Comparison of ENCODE assay signal across 9 cellular contexts in genomic region chr1:155278689-155279160, GRCh38. TPM values are rescaled to one million over a fixed set of nuclear protein-coding genes. Genes with fewer than 3 reads are reported as not detected.
DNase-seq lines count a peak whose midpoint lies in the region; ATAC-seq, FAIRE-seq and TF ChIP-seq lines count a peak whose summit lies in the region.
"Had no signal": no experiment of that assay in that cellular context is flagged by ENCODE, and none has a peak within 500 bp of the region (broad histone marks: within the 10 kb centered on the region; RNA-seq: fewer than 3 reads in every experiment).

No MANE protein-coding gene starts in this region.

- H3K9me3 Mint-ChIP-seq in activated T-helper 1 cell treated with anti-CD3 and anti-CD28 coated beads, Interleukin-12 subunit alpha, Interleukin-12 subunit beta, Interleukin-2, Interleukin-4 antibody, amounts not matched to agents 30 ng/mL and 10 ng/mL and 1 ng/mL, durations not matched to agents 14 hours and 24 hours and 36 hours: no peaks in the 10 kb centered on the region

- TF ChIP-seq CTCF in kidney (IDR thresholded peaks at IDR 0.05; ENCODE audit: borderline replicate concordance, extremely low read depth, insufficient read depth): no peak

- H3K4me1 ChIP-seq in kidney (ENCODE audit: control insufficient read depth in 1 of 2, insufficient read depth in 1 of 2, low read depth in 1 of 2, low read length in 2 of 2): peaks cover 0 to 9% of the 10 kb centered on the region in 2 donors

- H3K9me3 ChIP-seq in kidney (ENCODE audit: control insufficient read depth in 1 of 2, low read length in 2 of 2): no peaks in the 10 kb centered on the region

- no peak overlapping the region for H3K27ac Mint-ChIP-seq in activated T-helper 1 cell treated with anti-CD3 and anti-CD28 coated beads, Interleukin-12 subunit alpha, Interleukin-12 subunit beta, Interleukin-2, Interleukin-4 antibody, amounts not matched to agents 30 ng/mL and 10 ng/mL and 1 ng/mL, durations not matched to agents 14 hours and 24 hours and 36 hours

- in situ Hi-C loops in ACHN (cut with HindIII; ENCODE audit: low pct_ligation_motif_present, low pct_unique_long_range_greater_than_20kb, low sequenced_read_pairs): no loop called here

- H3K4me1 Mint-ChIP-seq in activated T-helper 1 cell treated with anti-CD3 and anti-CD28 coated beads, Interleukin-12 subunit alpha, Interleukin-12 subunit beta, Interleukin-2, Interleukin-4 antibody, amounts not matched to agents 30 ng/mL and 10 ng/mL and 1 ng/mL, durations not matched to agents 14 hours and 24 hours and 36 hours (ENCODE audit: low read depth): peaks cover 28% of the 10 kb centered on the region

- DNase-seq in ACHN: peak; percentile 8
- DNase-seq in HCEC 1CT: peak; percentile 39
- DNase-seq in activated T-helper 1 cell treated with anti-CD3 and anti-CD28 coated beads, Interleukin-12 subunit alpha, Interleukin-12 subunit beta, Interleukin-2, Interleukin-4 antibody, amounts not matched to agents 30 ng/mL and 10 ng/mL and 1 ng/mL, durations not matched to agents 14 hours and 24 hours and 36 hours (ENCODE audit: low spot score): no peak
- DNase-seq in kidney: no peak
- DNase-seq in NCI-H748 (lab: John Stamatoyannopoulos, UW; ENCODE audit: unreplicated experiment): no peak
- DNase-seq in activated gamma-delta T cell treated with Interleukin-2 at 50 U/mL for 16 hours: no peak
- no peak for DNase-seq in LoVo (ENCODE audit: low spot score)

- no peak overlapping the region for H3K9ac ChIP-seq in kidney (ENCODE audit: low read length in 2 of 2)

- H3K36me3 ChIP-seq in kidney (ENCODE audit: control insufficient read depth in 1 of 2, insufficient read depth in 2 of 2, low read length in 2 of 2): no peaks in the 10 kb centered on the region

- intact Hi-C loops in activated T-helper 1 cell treated with anti-CD3 and anti-CD28 coated beads, Interleukin-12 subunit alpha, Interleukin-12 subunit beta, Interleukin-2, Interleukin-4 antibody, amounts not matched to agents 30 ng/mL and 10 ng/mL and 1 ng/mL, durations not matched to agents 14 hours and 24 hours and 36 hours (cut with micrococcal nuclease): loop anchor here (1.0 to 10.0 kb wide), 4 partner anchors 36 to 776 kb away; partner anchors contain the start of genes ASH1L, LAMTOR2 and UBQLN4
- intact Hi-C loops in kidney (cut with DNase I): no loop called here

- ATAC-seq in GM21529 (IDR thresholded peaks at IDR 0.05; ENCODE audit: unreplicated experiment): no peak

- no peak for FAIRE-seq in kidney (lab: Jason Lieb, UNC)

- peaks cover 7% of the 10 kb centered on the region for H3K27me3 Mint-ChIP-seq in activated T-helper 1 cell treated with anti-CD3 and anti-CD28 coated beads, Interleukin-12 subunit alpha, Interleukin-12 subunit beta, Interleukin-2, Interleukin-4 antibody, amounts not matched to agents 30 ng/mL and 10 ng/mL and 1 ng/mL, durations not matched to agents 14 hours and 24 hours and 36 hours (ENCODE audit: insufficient read depth)

- peak overlapping the region; percentile 83 for H3K4me3 Mint-ChIP-seq in activated T-helper 1 cell treated with anti-CD3 and anti-CD28 coated beads, Interleukin-12 subunit alpha, Interleukin-12 subunit beta, Interleukin-2, Interleukin-4 antibody, amounts not matched to agents 30 ng/mL and 10 ng/mL and 1 ng/mL, durations not matched to agents 14 hours and 24 hours and 36 hours

- H3K36me3 Mint-ChIP-seq in activated T-helper 1 cell treated with anti-CD3 and anti-CD28 coated beads, Interleukin-12 subunit alpha, Interleukin-12 subunit beta, Interleukin-2, Interleukin-4 antibody, amounts not matched to agents 30 ng/mL and 10 ng/mL and 1 ng/mL, durations not matched to agents 14 hours and 24 hours and 36 hours (ENCODE audit: low read depth): no peaks in the 10 kb centered on the region

- H3K27ac ChIP-seq in kidney (ENCODE audit: low read depth in 2 of 2, low read length in 2 of 2): no peak overlapping the region

- peak overlapping the region; percentile 38 to 69 for H3K4me3 ChIP-seq in kidney (ENCODE audit: low read length in 2 of 2)

RNA-seq across cellular contexts. Expression of gene HCN3, which starts 1.5 kb away (rescaled TPM):
- total RNA-seq in activated T-helper 1 cell treated with anti-CD3 and anti-CD28 coated beads, Interleukin-12 subunit alpha, Interleukin-12 subunit beta, Interleukin-2, Interleukin-4 antibody, amounts not matched to agents 30 ng/mL and 10 ng/mL and 1 ng/mL, durations not matched to agents 14 hours and 24 hours and 36 hours: 2.5 and 3.3 TPM in 2 replicates
- 3.3 TPM for total RNA-seq in kidney
- 4.5 TPM for polyA plus RNA-seq in kidney (ENCODE audit: insufficient read depth, low read depth, low replicate concordance)

RNA-seq across cellular contexts. Expression of gene CLK2, which starts 5.4 kb away (rescaled TPM):
- total RNA-seq in activated T-helper 1 cell treated with anti-CD3 and anti-CD28 coated beads, Interleukin-12 subunit alpha, Interleukin-12 subunit beta, Interleukin-2, Interleukin-4 antibody, amounts not matched to agents 30 ng/mL and 10 ng/mL and 1 ng/mL, durations not matched to agents 14 hours and 24 hours and 36 hours: 87.0 and 91.6 TPM in 2 replicates
- 59.7 TPM for total RNA-seq in kidney
- polyA plus RNA-seq in kidney (ENCODE audit: insufficient read depth, low read depth, low replicate concordance): 28.9 TPM

RNA-seq across cellular contexts. Expression of gene SCAMP3, which starts 16.6 kb away (rescaled TPM):
- 147 and 168 TPM in 2 replicates for total RNA-seq in activated T-helper 1 cell treated with anti-CD3 and anti-CD28 coated beads, Interleukin-12 subunit alpha, Interleukin-12 subunit beta, Interleukin-2, Interleukin-4 antibody, amounts not matched to agents 30 ng/mL and 10 ng/mL and 1 ng/mL, durations not matched to agents 14 hours and 24 hours and 36 hours
- 66.7 TPM for total RNA-seq in kidney
- 89.1 TPM for polyA plus RNA-seq in kidney (ENCODE audit: insufficient read depth, low read depth, low replicate concordance)

RNA-seq across cellular contexts. Expression of gene PKLR, which starts 22.5 kb away (rescaled TPM):
- total RNA-seq in activated T-helper 1 cell treated with anti-CD3 and anti-CD28 coated beads, Interleukin-12 subunit alpha, Interleukin-12 subunit beta, Interleukin-2, Interleukin-4 antibody, amounts not matched to agents 30 ng/mL and 10 ng/mL and 1 ng/mL, durations not matched to agents 14 hours and 24 hours and 36 hours: 0.05 and 0.15 TPM in 2 replicates
- total RNA-seq in kidney: 0.82 TPM
- 19.9 TPM for polyA plus RNA-seq in kidney (ENCODE audit: insufficient read depth, low read depth, low replicate concordance)
- total RNA-seq: right cardiac atrium had no signal
- polyA plus RNA-seq: right cardiac atrium had no signal

RNA-seq across cellular contexts. Expression of gene ENTREP3, which starts 23.4 kb away (rescaled TPM):
- 40.3 and 45.5 TPM in 2 replicates for total RNA-seq in activated T-helper 1 cell treated with anti-CD3 and anti-CD28 coated beads, Interleukin-12 subunit alpha, Interleukin-12 subunit beta, Interleukin-2, Interleukin-4 antibody, amounts not matched to agents 30 ng/mL and 10 ng/mL and 1 ng/mL, durations not matched to agents 14 hours and 24 hours and 36 hours
- 22.8 TPM for total RNA-seq in kidney
- 19.8 TPM for polyA plus RNA-seq in kidney (ENCODE audit: insufficient read depth, low read depth, low replicate concordance)

Comparison
In these comparisons a context has a peak if more than half of its experiments do, and no peak if none do; other contexts are left out.
1. DNase-seq: peak in ACHN (single experiment) and HCEC 1CT (single experiment); none in activated T-helper 1 cell treated with anti-CD3 and anti-CD28 coated beads, Interleukin-12 subunit alpha, Interleukin-12 subunit beta, Interleukin-2, Interleukin-4 antibody, amounts not matched to agents 30 ng/mL and 10 ng/mL and 1 ng/mL, durations not matched to agents 14 hours and 24 hours and 36 hours (single experiment), kidney (single experiment), NCI-H748 (single experiment), activated gamma-delta T cell treated with Interleukin-2 at 50 U/mL for 16 hours (single experiment) and LoVo (single experiment).